Comparison of ENCODE assay signal across 17 cellular contexts in the genomic region with DNA sequence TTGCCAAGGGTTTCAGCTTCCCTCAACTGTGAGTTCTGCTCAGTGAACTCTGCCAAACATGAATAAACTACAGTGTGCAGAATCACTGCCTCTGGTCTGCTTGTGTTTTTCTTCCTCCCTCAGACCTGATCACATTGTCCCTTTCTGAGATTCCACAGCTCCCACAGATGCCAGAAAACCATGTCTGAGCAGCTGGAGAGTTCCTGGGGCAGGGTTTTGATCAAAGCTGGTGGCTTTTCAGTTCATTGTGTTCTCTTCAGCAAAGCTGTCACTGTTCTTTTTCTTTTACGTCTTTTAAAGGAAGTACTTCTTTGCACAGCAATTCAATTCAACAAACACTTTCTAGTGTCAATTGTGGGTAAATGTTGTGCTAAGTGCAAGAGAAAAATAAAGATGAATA.
"Had no signal": no experiment of that assay in that cellular context is flagged by ENCODE, and none has a peak within 500 bp of the region (broad histone marks: within the 10 kb centered on the region; RNA-seq: fewer than 3 reads in every experiment).

No MANE protein-coding gene starts in this region.

- H3K4me1 Mint-ChIP-seq: activated CD4-positive, alpha-beta T cell treated with anti-CD3 and anti-CD28 coated beads, Interleukin-2, amount 10 ng/mL, durations not matched to agents 7 days and 5 days; immature natural killer cell; stimulated activated effector memory CD8-positive, alpha-beta T cell treated with anti-CD3 and anti-CD28 coated beads, Interleukin-12 subunit alpha, Interleukin-12 subunit beta, amount 100 ng/mL, for 72 hours had no signal

- H3K27me3 Mint-ChIP-seq: activated CD4-positive, alpha-beta T cell treated with anti-CD3 and anti-CD28 coated beads, Interleukin-2, amount 10 ng/mL, durations not matched to agents 7 days and 5 days; activated naive CD8-positive, alpha-beta T cell; naive thymus-derived CD8-positive, alpha-beta T cell had no signal

- H3K4me1 ChIP-seq: lower lobe of right lung, psoas muscle, tibial artery, vagina had no signal

- H3K4me3 ChIP-seq: lower lobe of right lung, mucosa of descending colon, psoas muscle, tibial artery, vagina had no signal

- H3K27ac ChIP-seq: lower lobe of right lung, psoas muscle, tibial artery, vagina had no signal

- H3K9me3 ChIP-seq: lower lobe of right lung, mucosa of descending colon, psoas muscle, tibial artery, vagina had no signal

- H3K36me3 ChIP-seq: lower lobe of right lung, tibial artery, vagina had no signal

- ATAC-seq: activated T-cell treated with anti-CD3 and anti-CD28 coated beads, Interleukin-2, amount 50 U/mL, for 72 hours; left cardiac atrium; lower lobe of right lung; mucosa of descending colon; naive thymus-derived CD8-positive, alpha-beta T cell; psoas muscle; stimulated activated effector memory CD8-positive, alpha-beta T cell treated with anti-CD3 and anti-CD28 coated beads, Interleukin-12 subunit alpha, Interleukin-12 subunit beta, amount 100 ng/mL, for 72 hours had no signal

- DNase-seq: activated CD4-positive, alpha-beta T cell treated with anti-CD3 and anti-CD28 coated beads, Interleukin-2, amount 10 ng/mL, durations not matched to agents 7 days and 5 days; activated CD8-positive, alpha-beta memory T cell treated with anti-CD3 and anti-CD28 coated beads, Interleukin-2, amount 50 U/mL, for 48 hours; activated gamma-delta T cell; activated T-cell treated with anti-CD3 and anti-CD28 coated beads, Interleukin-2, amount 50 U/mL, for 72 hours; foreskin melanocyte; immature natural killer cell; left cardiac atrium; lower lobe of right lung; mucosa of descending colon; naive thymus-derived CD8-positive, alpha-beta T cell; psoas muscle; stimulated activated CD4-positive, alpha-beta T cell treated with anti-CD3 and anti-CD28 coated beads, Interleukin-12 subunit alpha, Interleukin-12 subunit beta, amount 100 ng/mL, for 4 hours; SW 1271; tibial artery had no signal

- H3K27ac Mint-ChIP-seq: activated CD4-positive, alpha-beta T cell treated with anti-CD3 and anti-CD28 coated beads, Interleukin-2, amount 10 ng/mL, durations not matched to agents 7 days and 5 days; activated naive CD8-positive, alpha-beta T cell; activated T-cell treated with anti-CD3 and anti-CD28 coated beads, Interleukin-2, amount 50 U/mL, for 72 hours; immature natural killer cell; naive thymus-derived CD8-positive, alpha-beta T cell; stimulated activated effector memory CD8-positive, alpha-beta T cell treated with anti-CD3 and anti-CD28 coated beads, Interleukin-12 subunit alpha, Interleukin-12 subunit beta, amount 100 ng/mL, for 72 hours had no signal

- H3K36me3 Mint-ChIP-seq: activated naive CD8-positive, alpha-beta T cell; immature natural killer cell; naive thymus-derived CD8-positive, alpha-beta T cell; stimulated activated effector memory CD8-positive, alpha-beta T cell treated with anti-CD3 and anti-CD28 coated beads, Interleukin-12 subunit alpha, Interleukin-12 subunit beta, amount 100 ng/mL, for 72 hours had no signal

- H3K4me3 Mint-ChIP-seq: activated CD4-positive, alpha-beta T cell treated with anti-CD3 and anti-CD28 coated beads, Interleukin-2, amount 10 ng/mL, durations not matched to agents 7 days and 5 days; activated naive CD8-positive, alpha-beta T cell; activated T-cell treated with anti-CD3 and anti-CD28 coated beads, Interleukin-2, amount 50 U/mL, for 72 hours; immature natural killer cell; naive thymus-derived CD8-positive, alpha-beta T cell; stimulated activated effector memory CD8-positive, alpha-beta T cell treated with anti-CD3 and anti-CD28 coated beads, Interleukin-12 subunit alpha, Interleukin-12 subunit beta, amount 100 ng/mL, for 72 hours had no signal

- H3K27me3 ChIP-seq: tibial artery, vagina had no signal
